28 cellular contexts compared by ENCODE assay signal in the genomic region with DNA sequence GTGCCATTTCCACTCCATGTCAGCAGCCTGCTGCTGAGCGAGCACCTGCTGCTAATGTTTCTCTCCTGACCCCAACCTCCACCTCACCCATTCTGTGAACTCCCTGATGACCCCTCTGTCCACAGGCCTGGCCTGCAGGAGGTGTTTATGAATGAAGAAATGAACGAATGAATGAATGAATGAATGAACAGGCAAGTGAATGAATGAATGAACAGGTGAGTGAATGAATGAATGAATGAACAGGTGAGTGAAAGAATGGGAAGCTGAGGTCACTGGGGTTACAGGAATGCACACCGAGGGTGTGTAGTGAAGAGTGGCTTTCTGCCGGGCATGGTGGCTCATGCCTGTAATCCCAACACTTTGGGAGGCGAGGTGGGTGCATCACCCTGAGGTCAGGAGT.
"Had no signal": no experiment of that assay in that cellular context is flagged by ENCODE, and none has a peak within 500 bp of the region (broad histone marks: within the 10 kb centered on the region; RNA-seq: fewer than 3 reads in every experiment).

No MANE protein-coding gene starts in this region.

- H3K27ac ChIP-seq: lower lobe of right lung, ovary, right atrium auricular region, right lobe of liver, stomach, testis, thyroid gland, transverse colon, upper lobe of left lung, vagina had no signal

- H3K9me3 Mint-ChIP-seq: stimulated activated naive B cell treated with anti-CD40 and anti-IgM and Interleukin-4, amounts not matched to agents 10 μg/mL and 1 μg/mL and 100 μg/mL, for 72 hours had no signal

- H3K27ac Mint-ChIP-seq: naive thymus-derived CD8-positive, alpha-beta T cell; nephron; progenitor cell of endocrine pancreas; stimulated activated naive B cell treated with anti-CD40 and anti-IgM and Interleukin-4, amounts not matched to agents 10 μg/mL and 1 μg/mL and 100 μg/mL, for 72 hours had no signal

- H3K4me2 ChIP-seq: smooth muscle cell had no signal

- H3K27me3 ChIP-seq: ovary, right atrium auricular region, right lobe of liver, testis, thyroid gland, vagina had no signal

- H3K9me3 ChIP-seq: lower lobe of right lung, ovary, right atrium auricular region, right lobe of liver, stomach, testis, thyroid gland, transverse colon, upper lobe of left lung, vagina had no signal

- DNase-seq: hippocampal formation; kidney glomerular epithelial cell; left cardiac atrium; left ventricle myocardium superior; lower lobe of right lung; mammary epithelial cell; mesenchymal stem cell; naive thymus-derived CD8-positive, alpha-beta T cell; ovary; right lobe of liver; stimulated activated CD4-positive, alpha-beta T cell treated with anti-CD3 and anti-CD28 coated beads, Interleukin-12 subunit alpha, Interleukin-12 subunit beta, amount 100 ng/mL, for 4 hours; stimulated activated CD4-positive, alpha-beta T cell treated with anti-CD3 and anti-CD28 coated beads, Interleukin-15, amount 100 ng/mL, for 24 hours; stimulated activated CD4-positive, alpha-beta T cell treated with anti-CD3 and anti-CD28 coated beads, Interleukin-2, amount 100 ng/mL, for 24 hours; stimulated activated CD4-positive, alpha-beta T cell treated with anti-CD3 and anti-CD28 coated beads, Interleukin-4, amount 100 ng/mL, for 1 hour; stimulated activated naive B cell treated with anti-CD40 and anti-IgM and Interleukin-4, amounts not matched to agents 10 μg/mL and 1 μg/mL and 100 μg/mL, for 72 hours; stimulated activated naive CD8-positive, alpha-beta T cell treated with anti-CD3 and anti-CD28 coated beads, Interleukin-15, Interleukin-2, amounts not matched to agents 100 U/mL and 50 U/mL, for 24 hours; stomach; testis; thyroid gland; transverse colon; upper lobe of left lung had no signal

- H3K4me3 ChIP-seq: lower lobe of right lung, ovary, right atrium auricular region, right lobe of liver, smooth muscle cell, stomach, testis, thyroid gland, transverse colon, upper lobe of left lung, vagina had no signal

- H3K4me1 ChIP-seq: lower lobe of right lung, right atrium auricular region, right lobe of liver, stomach, testis, transverse colon, upper lobe of left lung, vagina had no signal

- H3K36me3 ChIP-seq: lower lobe of right lung, ovary, right atrium auricular region, right lobe of liver, stomach, thyroid gland, transverse colon, upper lobe of left lung, vagina had no signal

- ATAC-seq: left cardiac atrium; left lobe of liver; left ventricle myocardium superior; lower lobe of right lung; naive thymus-derived CD8-positive, alpha-beta T cell; right lobe of liver; stimulated activated naive B cell treated with anti-CD40 and anti-IgM and Interleukin-4, amounts not matched to agents 10 μg/mL and 1 μg/mL and 100 μg/mL, for 72 hours; stimulated activated naive CD8-positive, alpha-beta T cell treated with anti-CD3 and anti-CD28 coated beads, Interleukin-15, Interleukin-2, amounts not matched to agents 100 U/mL and 50 U/mL, for 24 hours had no signal

- H3K4me3 Mint-ChIP-seq: naive thymus-derived CD8-positive, alpha-beta T cell; nephron; stimulated activated naive B cell treated with anti-CD40 and anti-IgM and Interleukin-4, amounts not matched to agents 10 μg/mL and 1 μg/mL and 100 μg/mL, for 72 hours had no signal

- H3K4me1 Mint-ChIP-seq: stimulated activated naive B cell treated with anti-CD40 and anti-IgM and Interleukin-4, amounts not matched to agents 10 μg/mL and 1 μg/mL and 100 μg/mL, for 72 hours had no signal

- H3K36me3 Mint-ChIP-seq: naive thymus-derived CD8-positive, alpha-beta T cell; stimulated activated naive B cell treated with anti-CD40 and anti-IgM and Interleukin-4, amounts not matched to agents 10 μg/mL and 1 μg/mL and 100 μg/mL, for 72 hours had no signal

- FAIRE-seq: keratinocyte had no signal
